7 cellular contexts compared by ENCODE assay signal in genomic region chrX:129360175-129360574, GRCh38.
DNase-seq lines count a peak whose midpoint lies in the region; ATAC-seq and TF ChIP-seq lines count a peak whose summit lies in the region.

No MANE protein-coding gene starts in this region.

- peak; percentile 78 for DNase-seq in ELF-1 (ENCODE audit: low read depth, low spot score)
- peak; percentile 13 for DNase-seq in GM20000 (ENCODE audit: low spot score)
- DNase-seq in OCI-M1 (lab: John Stamatoyannopoulos, UW), result peak; percentile 80
- DNase-seq in activated naive CD8-positive, alpha-beta T cell treated with anti-CD3 and anti-CD28 coated beads, Interleukin-2, amount 10 ng/mL, durations not matched to agents 7 days and 5 days, result peak; percentile 17
- DNase-seq in iPS-NIHi11 (ENCODE audit: low spot score), result peak; percentile 55
- DNase-seq in stimulated activated CD4-positive, alpha-beta T cell treated with anti-CD3 and anti-CD28 coated beads, Interleukin-4, amount 100 ng/mL, for 4 hours, result peak; percentile 0 to 1

- H3K36me3 Mint-ChIP-seq in activated naive CD8-positive, alpha-beta T cell treated with anti-CD3 and anti-CD28 coated beads, Interleukin-2, amount 10 ng/mL, durations not matched to agents 7 days and 5 days, result no peaks in the 10 kb centered on the region

- no peak overlapping the region for H3K27ac Mint-ChIP-seq in activated naive CD8-positive, alpha-beta T cell treated with anti-CD3 and anti-CD28 coated beads, Interleukin-2, amount 10 ng/mL, durations not matched to agents 7 days and 5 days

- POLR2A ChIA-PET in activated naive CD8-positive, alpha-beta T cell treated with anti-CD3 and anti-CD28 coated beads, Interleukin-2, amount 10 ng/mL, durations not matched to agents 7 days and 5 days (lab: Charles Lee), result no interaction called here

- no peaks in the 10 kb centered on the region for H3K4me1 Mint-ChIP-seq in activated naive CD8-positive, alpha-beta T cell treated with anti-CD3 and anti-CD28 coated beads, Interleukin-2, amount 10 ng/mL, durations not matched to agents 7 days and 5 days

- ATAC-seq in HG03558 (IDR thresholded peaks at IDR 0.05; ENCODE audit: extremely low read depth, unreplicated experiment), result peak; percentile 83
- ATAC-seq in activated naive CD8-positive, alpha-beta T cell treated with anti-CD3 and anti-CD28 coated beads, Interleukin-2, amount 10 ng/mL, durations not matched to agents 7 days and 5 days (ENCODE audit: low read depth), result no peak

- peak; percentile 47 for TF ChIP-seq CTCF in GM20000 (IDR thresholded peaks at IDR 0.05; ENCODE audit: extremely low read depth, missing control alignments)

- no peaks in the 10 kb centered on the region for H3K27me3 Mint-ChIP-seq in activated naive CD8-positive, alpha-beta T cell treated with anti-CD3 and anti-CD28 coated beads, Interleukin-2, amount 10 ng/mL, durations not matched to agents 7 days and 5 days

- no peaks in the 10 kb centered on the region for H3K9me3 Mint-ChIP-seq in activated naive CD8-positive, alpha-beta T cell treated with anti-CD3 and anti-CD28 coated beads, Interleukin-2, amount 10 ng/mL, durations not matched to agents 7 days and 5 days

- H3K4me3 Mint-ChIP-seq in activated naive CD8-positive, alpha-beta T cell treated with anti-CD3 and anti-CD28 coated beads, Interleukin-2, amount 10 ng/mL, durations not matched to agents 7 days and 5 days, result no peak overlapping the region

Comparison
In these comparisons a context has a peak if more than half of its experiments do, and no peak if none do; other contexts are left out.
1. DNase-seq: peak in every context shown above with its lines; median percentile 80 in OCI-M1; 78 in ELF-1; 55 in iPS-NIHi11; 17 in activated naive CD8-positive, alpha-beta T cell treated with anti-CD3 and anti-CD28 coated beads, Interleukin-2, amount 10 ng/mL, durations not matched to agents 7 days and 5 days; 13 in GM20000; 0 in stimulated activated CD4-positive, alpha-beta T cell treated with anti-CD3 and anti-CD28 coated beads, Interleukin-4, amount 100 ng/mL, for 4 hours.